18 cellular contexts compared by ENCODE assay signal in the genomic region with DNA sequence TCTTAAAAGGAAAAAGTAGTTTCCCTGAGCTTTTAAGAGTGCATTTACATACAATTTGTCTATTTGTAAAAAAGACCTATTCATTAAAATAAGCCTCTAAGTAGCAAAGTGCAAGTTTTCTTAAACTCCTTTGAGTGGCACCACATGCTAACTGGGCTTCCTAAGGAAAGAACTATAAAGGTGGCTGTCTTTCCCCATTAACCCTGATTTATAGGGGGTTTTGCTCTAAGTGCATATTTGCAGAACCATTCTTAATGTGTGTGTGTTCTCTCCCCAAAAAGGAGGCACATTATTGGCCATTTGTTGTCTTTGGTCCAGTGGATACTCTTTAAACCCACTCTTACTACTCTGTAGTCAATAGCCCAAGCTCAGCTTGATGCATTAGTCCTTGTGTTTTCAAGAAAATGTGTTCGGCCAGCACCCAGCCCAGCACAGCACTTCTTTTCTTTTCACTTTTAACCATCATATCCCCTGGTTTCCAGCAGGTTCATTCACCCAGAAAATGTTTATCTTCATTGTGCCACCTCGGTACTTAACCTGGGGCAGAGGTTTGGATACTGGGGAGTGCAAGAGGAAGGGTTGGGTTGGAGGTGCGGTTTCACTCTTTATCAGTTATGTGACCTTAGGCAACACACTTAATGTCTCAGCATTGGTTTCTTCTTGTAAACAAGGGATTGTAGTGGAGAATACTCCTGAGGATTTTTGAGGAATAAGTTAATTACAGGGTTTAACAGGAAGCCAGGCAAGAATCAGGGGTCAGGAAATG.
DNase-seq lines count a peak whose midpoint lies in the region; ATAC-seq, FAIRE-seq and TF ChIP-seq lines count a peak whose summit lies in the region.
"Had no signal": no experiment of that assay in that cellular context is flagged by ENCODE, and none has a peak within 500 bp of the region (broad histone marks: within the 10 kb centered on the region; RNA-seq: fewer than 3 reads in every experiment).

No MANE protein-coding gene starts in this region.

- intact Hi-C loops in heart left ventricle (cut with DNase I): loop anchor here in 4 of 10 donors (5.0 to 10.0 kb wide), 5 partner anchors 74 to 267 kb away; partner anchors contain the start of gene ROR1 (in 1 of the 4)
- intact Hi-C loops in left cardiac atrium (cut with DNase I): loop anchor here in 1 of 2 donors (5.0 kb wide), 1 partner anchor 344 kb away; no protein-coding TSS in a partner anchor

- no peaks in the 10 kb centered on the region for H3K9me3 ChIP-seq in heart left ventricle

- H3K36me3 Mint-ChIP-seq in chondrocyte (ENCODE audit: low read depth) (peaks cover 11% of the 10 kb centered on the region), nephron progenitor cell (ENCODE audit: low read depth) (peaks cover 3% of the 10 kb centered on the region)
- H3K36me3 Mint-ChIP-seq: CD8-positive, alpha-beta T cell; IgD-negative memory B cell; stimulated activated memory B cell treated with anti-CD40 and anti-IgM and Interleukin-4, amounts not matched to agents 10 μg/mL and 1 μg/mL and 100 μg/mL, for 72 hours had no signal

- H3K4me3 ChIP-seq in heart left ventricle: no peak overlapping the region

- H3K36me3 ChIP-seq in heart left ventricle: no peaks in the 10 kb centered on the region

- no peak overlapping the region for H3K4me3 Mint-ChIP-seq in chondrocyte (ENCODE audit: unreplicated experiment)
- H3K4me3 Mint-ChIP-seq in nephron progenitor cell: no peak overlapping the region
- H3K4me3 Mint-ChIP-seq: CD8-positive, alpha-beta T cell; IgD-negative memory B cell; stimulated activated memory B cell treated with anti-CD40 and anti-IgM and Interleukin-4, amounts not matched to agents 10 μg/mL and 1 μg/mL and 100 μg/mL, for 72 hours had no signal

- ATAC-seq in heart left ventricle (no peak), left cardiac atrium (no peak), GM21825 (IDR thresholded peaks at IDR 0.05; ENCODE audit: unreplicated experiment) (no peak)
- ATAC-seq: CD8-positive, alpha-beta T cell; stimulated activated memory B cell treated with anti-CD40 and anti-IgM and Interleukin-4, amounts not matched to agents 10 μg/mL and 1 μg/mL and 100 μg/mL, for 72 hours had no signal

- DNase-seq in heart left ventricle (no peak), left cardiac atrium (no peak), chondrocyte (ENCODE audit: low spot score) (no peak), nephron progenitor cell (no peak), urothelium cell line (ENCODE audit: low spot score) (no peak)
- DNase-seq in stimulated activated CD4-positive, alpha-beta T cell treated with anti-CD3 and anti-CD28 coated beads, Interleukin-2, amount 100 ng/mL, for 48 hours: no peak
- no peak for DNase-seq in activated naive CD4-positive, alpha-beta T cell treated with anti-CD3 and anti-CD28 coated beads, Interleukin-2, amount 50 U/mL, for 16 hours
- DNase-seq: activated CD4-positive, alpha-beta T cell treated with anti-CD3 and anti-CD28 coated beads for 48 hours; activated T-cell treated with anti-CD3 and anti-CD28 coated beads, Interleukin-2, amount 50 U/mL, for 48 hours; amniotic stem cell; CD8-positive, alpha-beta T cell; GDM1; NCI-H1436; NCI-H524 had no signal

- TF ChIP-seq CTCF in heart left ventricle (IDR thresholded peaks at IDR 0.05) (no peak), chondrocyte (IDR thresholded peaks at IDR 0.05) (no peak), nephron progenitor cell (IDR thresholded peaks at IDR 0.05) (no peak)

- H3K27me3 ChIP-seq in heart left ventricle: no peaks in the 10 kb centered on the region

- 64 to 73% (median 67%) methylated on average over 3 of the region's 3 CpGs for WGBS in heart left ventricle, 4 donors

- TF ChIP-seq POLR2A in heart left ventricle (IDR thresholded peaks at IDR 0.05): no peak

- H3K27me3 Mint-ChIP-seq in chondrocyte (ENCODE audit: low read depth) (no peaks in the 10 kb centered on the region), nephron progenitor cell (ENCODE audit: low read depth, poor library complexity) (peaks cover 2% of the 10 kb centered on the region)

- peak overlapping the region; percentile 94 for H3K27ac Mint-ChIP-seq in chondrocyte (ENCODE audit: unreplicated experiment)
- H3K27ac Mint-ChIP-seq in nephron progenitor cell: peak overlapping the region; percentile 2
- H3K27ac Mint-ChIP-seq: CD8-positive, alpha-beta T cell; IgD-negative memory B cell; stimulated activated memory B cell treated with anti-CD40 and anti-IgM and Interleukin-4, amounts not matched to agents 10 μg/mL and 1 μg/mL and 100 μg/mL, for 72 hours had no signal

- FAIRE-seq in urothelium cell line (lab: Jason Lieb, UNC): peak; percentile 35
- FAIRE-seq: A204.1 had no signal

- peaks cover 87% of the 10 kb centered on the region for H3K4me1 Mint-ChIP-seq in chondrocyte (ENCODE audit: low read depth)
- H3K4me1 Mint-ChIP-seq in nephron progenitor cell: peaks cover 66% of the 10 kb centered on the region
- H3K4me1 Mint-ChIP-seq: IgD-negative memory B cell; stimulated activated memory B cell treated with anti-CD40 and anti-IgM and Interleukin-4, amounts not matched to agents 10 μg/mL and 1 μg/mL and 100 μg/mL, for 72 hours had no signal

- H3K9me3 Mint-ChIP-seq in chondrocyte (ENCODE audit: low read depth): peaks cover 2% of the 10 kb centered on the region
- no peaks in the 10 kb centered on the region for H3K9me3 Mint-ChIP-seq in nephron progenitor cell
- H3K9me3 Mint-ChIP-seq: CD8-positive, alpha-beta T cell; stimulated activated memory B cell treated with anti-CD40 and anti-IgM and Interleukin-4, amounts not matched to agents 10 μg/mL and 1 μg/mL and 100 μg/mL, for 72 hours had no signal

- H3K27ac ChIP-seq in heart left ventricle: peak overlapping the region; percentile 6 to 90 (median 79)

- H3K4me1 ChIP-seq in heart left ventricle: peaks cover 0 to 53% (median 22%) of the 10 kb centered on the region in 12 donors
